1 cellular context compared by ENCODE assay signal in genomic region chr1:91813813-91814212, GRCh38.
TF ChIP-seq lines count a peak whose summit lies in the region.

No MANE protein-coding gene starts in this region.

TF ChIP-seq in endothelial cell of umbilical vein, 7 proteins besides CTCF, POLR2A, EP300 and RAD21 (continued from another document):
- TF ChIP-seq MYC (IDR thresholded peaks at IDR 0.05; ENCODE audit: low read depth, low read length): no peak
- no peak for TF ChIP-seq POLR2AphosphoS5 (IDR thresholded peaks at IDR 0.05; ENCODE audit: insufficient read depth, low read depth, low read length)
